In genomic region chr10:71221586-71222202, GRCh38 we compare ENCODE assay signal across 20 cellular contexts. TPM values are rescaled to one million over a fixed set of nuclear protein-coding genes. Genes with fewer than 3 reads are reported as not detected.
DNase-seq lines count a peak whose midpoint lies in the region; ATAC-seq and TF ChIP-seq lines count a peak whose summit lies in the region.
"Had no signal": no experiment of that assay in that cellular context is flagged by ENCODE, and none has a peak within 500 bp of the region (broad histone marks: within the 10 kb centered on the region; RNA-seq: fewer than 3 reads in every experiment).

No MANE protein-coding gene starts in this region.

- in situ Hi-C loops in GM13976 (cut with MboI; ENCODE audit: low sequenced_read_pairs, unreplicated experiment) = no loop called here

- TF ChIP-seq CTCF in GM13976 (IDR thresholded peaks at IDR 0.05; ENCODE audit: borderline replicate concordance, control extremely low read depth, extremely low read depth, insufficient read depth, missing control alignments) (no peak), activated B cell treated with CpG ODN at 0.5 μM for 24 hours (IDR thresholded peaks at IDR 0.05) (no peak)

- no peak for ATAC-seq in activated B cell treated with CpG ODN at 0.5 μM for 24 hours (ENCODE audit: low read depth)
- ATAC-seq in HG02981 (IDR thresholded peaks at IDR 0.05; ENCODE audit: unreplicated experiment) = no peak
- ATAC-seq: effector memory CD8-positive, alpha-beta T cell; left lung; right lobe of liver; stimulated activated effector memory CD8-positive, alpha-beta T cell treated with anti-CD3 and anti-CD28 coated beads, Interleukin-12 subunit alpha, Interleukin-12 subunit beta, amount 100 ng/mL, for 72 hours had no signal

- H3K27ac Mint-ChIP-seq in activated B cell treated with CpG ODN at 0.5 μM for 24 hours = no peak overlapping the region
- H3K27ac Mint-ChIP-seq: CD4-positive, alpha-beta T cell; effector memory CD8-positive, alpha-beta T cell; stimulated activated effector memory CD8-positive, alpha-beta T cell treated with anti-CD3 and anti-CD28 coated beads, Interleukin-12 subunit alpha, Interleukin-12 subunit beta, amount 100 ng/mL, for 72 hours had no signal

- intact Hi-C loops in activated B cell treated with CpG ODN at 0.5 μM for 24 hours (cut with micrococcal nuclease) = no loop called here
- intact Hi-C loops in posterior vena cava (cut with DNase I) = no loop called here

- H3K27me3 Mint-ChIP-seq in activated B cell treated with CpG ODN at 0.5 μM for 24 hours = peaks cover 36% of the 10 kb centered on the region

- DNase-seq in GM13976 (ENCODE audit: low spot score) (peak; percentile 6), activated B cell treated with CpG ODN at 0.5 μM for 24 hours (peak; percentile 7), globus pallidus (ENCODE audit: low spot score) (peak; percentile 5), posterior vena cava (ENCODE audit: low spot score) (peak; percentile 40), hippocampal formation (lab: John Stamatoyannopoulos, UW) (no peak), ecto neural progenitor cell (ENCODE audit: low spot score) (no peak)
- DNase-seq in effector CD4-positive, alpha-beta T cell = no peak
- DNase-seq: activated naive CD4-positive, alpha-beta T cell; CD4-positive, alpha-beta T cell; DMS 273 treated with DMSO at 0.1 percent for 48 hours; effector memory CD8-positive, alpha-beta T cell; left lung; MG63; nucleus accumbens; SHP77 treated with DMSO at 0.1 percent for 48 hours had no signal

- no peaks in the 10 kb centered on the region for H3K36me3 Mint-ChIP-seq in activated B cell treated with CpG ODN at 0.5 μM for 24 hours (ENCODE audit: low read depth)
- H3K36me3 Mint-ChIP-seq: stimulated activated effector memory CD8-positive, alpha-beta T cell treated with anti-CD3 and anti-CD28 coated beads, Interleukin-12 subunit alpha, Interleukin-12 subunit beta, amount 100 ng/mL, for 72 hours had no signal

- no peaks in the 10 kb centered on the region for H3K9me3 Mint-ChIP-seq in activated B cell treated with CpG ODN at 0.5 μM for 24 hours
- H3K9me3 Mint-ChIP-seq: CD4-positive, alpha-beta T cell; effector memory CD8-positive, alpha-beta T cell; stimulated activated effector memory CD8-positive, alpha-beta T cell treated with anti-CD3 and anti-CD28 coated beads, Interleukin-12 subunit alpha, Interleukin-12 subunit beta, amount 100 ng/mL, for 72 hours had no signal

- POLR2A ChIA-PET in activated B cell treated with CpG ODN at 0.5 μM for 24 hours (lab: Charles Lee) = no interaction called here

- H3K4me3 Mint-ChIP-seq in activated B cell treated with CpG ODN at 0.5 μM for 24 hours = no peak overlapping the region
- H3K4me3 Mint-ChIP-seq: CD4-positive, alpha-beta T cell; effector memory CD8-positive, alpha-beta T cell; stimulated activated effector memory CD8-positive, alpha-beta T cell treated with anti-CD3 and anti-CD28 coated beads, Interleukin-12 subunit alpha, Interleukin-12 subunit beta, amount 100 ng/mL, for 72 hours had no signal

- CTCF ChIA-PET in activated B cell treated with CpG ODN at 0.5 μM for 24 hours (lab: Charles Lee) = no interaction called here

- peaks cover 10% of the 10 kb centered on the region for H3K4me1 Mint-ChIP-seq in activated B cell treated with CpG ODN at 0.5 μM for 24 hours

RNA-seq across cellular contexts. Expression of gene UNC5B, which starts 9.3 kb away (rescaled TPM):
- total RNA-seq in activated B cell treated with CpG ODN at 0.5 μM for 24 hours = not detected in 2 replicates
- 1 to 10 TPM; 7.1 to 8.4 TPM for total RNA-seq in posterior vena cava
- total RNA-seq: OCI-LY7; T-helper 1 cell treated with Interleukin-12 subunit alpha and Interleukin-12 subunit beta and Interleukin-4 antibody, amounts not matched to agents 30 ng/mL and 1 ng/mL, for 36 hours had no signal

Comparison
In these comparisons a context has a peak if more than half of its experiments do, and no peak if none do; other contexts are left out.
1. DNase-seq: peak in GM13976 (single experiment), activated B cell treated with CpG ODN at 0.5 μM for 24 hours (single experiment), globus pallidus (single experiment) and posterior vena cava (single experiment); none in hippocampal formation (0 of 2), effector CD4-positive, alpha-beta T cell (single experiment) and ecto neural progenitor cell (single experiment).